In genomic region chr4:40231464-40231863, GRCh38 we compare ENCODE assay signal across 15 cellular contexts. TPM values are rescaled to one million over a fixed set of nuclear protein-coding genes. Genes with fewer than 3 reads are reported as not detected.
DNase-seq lines count a peak whose midpoint lies in the region; ATAC-seq and TF ChIP-seq lines count a peak whose summit lies in the region.
"Had no signal": no experiment of that assay in that cellular context is flagged by ENCODE, and none has a peak within 500 bp of the region (broad histone marks: within the 10 kb centered on the region; RNA-seq: fewer than 3 reads in every experiment).

No MANE protein-coding gene starts in this region.

- ATAC-seq in central memory CD8-positive, alpha-beta T cell (replicated peaks; ENCODE audit: extremely low read depth, poor library complexity, severe bottlenecking) = no peak
- no peak for ATAC-seq in stimulated activated naive B cell treated with anti-CD40 and anti-IgM and Interleukin-4, amounts not matched to agents 10 μg/mL and 1 μg/mL and 100 μg/mL, for 72 hours (replicated peaks)
- ATAC-seq in HG03175 (IDR thresholded peaks at IDR 0.05; ENCODE audit: unreplicated experiment) = no peak
- ATAC-seq in HG03342 (IDR thresholded peaks at IDR 0.05; ENCODE audit: unreplicated experiment) = no peak

- H3K27ac ChIP-seq in mammary epithelial cell (ENCODE audit: insufficient read depth, low read depth, low read length) (no peak overlapping the region), breast epithelium (no peak overlapping the region), SU-DHL-6 (ENCODE audit: low read depth, low read length) (peak overlapping the region; percentile 6; the same call in 1 of the 2 replicates), testis (no peak overlapping the region)
- H3K27ac ChIP-seq: thoracic aorta had no signal

- H3K27me3 ChIP-seq in mammary epithelial cell (ENCODE audit: insufficient read depth, low read length) (no peaks in the 10 kb centered on the region), breast epithelium (no peaks in the 10 kb centered on the region), SU-DHL-6 (ENCODE audit: low read length) (no peaks in the 10 kb centered on the region), testis (no peaks in the 10 kb centered on the region)

- dilution Hi-C loops in mammary epithelial cell (cut with HindIII; ENCODE audit: low sequenced_read_pairs) = no loop called here

- peak overlapping the region; percentile 12 for H2AFZ ChIP-seq in mammary epithelial cell (ENCODE audit: low read depth, low read length)
- no peak overlapping the region for H2AFZ ChIP-seq in SU-DHL-6 (ENCODE audit: low read depth, low read length, severe bottlenecking)

- DNase-seq in mammary epithelial cell = no peak
- no peak for DNase-seq in breast epithelium (ENCODE audit: low spot score in 2 of 2)
- DNase-seq in central memory CD8-positive, alpha-beta T cell (ENCODE audit: low spot score in 2 of 2) = no peak
- DNase-seq in stimulated activated naive B cell treated with anti-CD40 and anti-IgM and Interleukin-4, amounts not matched to agents 10 μg/mL and 1 μg/mL and 100 μg/mL, for 72 hours = no peak
- no peak for DNase-seq in testis
- DNase-seq: amygdala, DMS79, erythroblast, NCI-H1694 treated with DMSO at 0.1 percent for 48 hours, NCI-H510A treated with DMSO at 0.1 percent for 48 hours had no signal

- peaks cover 81% of the 10 kb centered on the region for H3K36me3 Mint-ChIP-seq in central memory CD8-positive, alpha-beta T cell (ENCODE audit: insufficient read depth)
- peaks cover 25 to 33% of the 10 kb centered on the region in 2 donors for H3K36me3 Mint-ChIP-seq in stimulated activated naive B cell treated with anti-CD40 and anti-IgM and Interleukin-4, amounts not matched to agents 10 μg/mL and 1 μg/mL and 100 μg/mL, for 72 hours

- H3K36me3 ChIP-seq in mammary epithelial cell (ENCODE audit: insufficient read depth, low read length) (no peaks in the 10 kb centered on the region), breast epithelium (no peaks in the 10 kb centered on the region), SU-DHL-6 (ENCODE audit: low read length) (peaks cover 30% of the 10 kb centered on the region), testis (ENCODE audit: low read depth, missing control alignments) (no peaks in the 10 kb centered on the region)
- H3K36me3 ChIP-seq: thoracic aorta had no signal

- H3F3A ChIP-seq in SU-DHL-6 (ENCODE audit: insufficient read depth) = peaks cover 28% of the 10 kb centered on the region

- no peaks in the 10 kb centered on the region for H3K4me1 ChIP-seq in mammary epithelial cell (ENCODE audit: insufficient read depth, low read length)
- H3K4me1 ChIP-seq in breast epithelium = no peaks in the 10 kb centered on the region
- H3K4me1 ChIP-seq in testis = no peaks in the 10 kb centered on the region

- H3K4me3 Mint-ChIP-seq in central memory CD8-positive, alpha-beta T cell = peak overlapping the region; percentile 78
- H3K4me3 Mint-ChIP-seq in stimulated activated naive B cell treated with anti-CD40 and anti-IgM and Interleukin-4, amounts not matched to agents 10 μg/mL and 1 μg/mL and 100 μg/mL, for 72 hours = peak overlapping the region; percentile 40 to 49

- H4K20me1 ChIP-seq in mammary epithelial cell (ENCODE audit: insufficient read depth, low read length) = no peaks in the 10 kb centered on the region
- peaks cover 27% of the 10 kb centered on the region; the same call in 1 of the 2 replicates for H4K20me1 ChIP-seq in SU-DHL-6 (ENCODE audit: low read depth, low read length)

- TF ChIP-seq POLR2A in breast epithelium (IDR thresholded peaks at IDR 0.05) (no peak), testis (IDR thresholded peaks at IDR 0.05) (no peak)

- H3K4me1 Mint-ChIP-seq in central memory CD8-positive, alpha-beta T cell = peaks cover 89% of the 10 kb centered on the region
- H3K4me1 Mint-ChIP-seq in stimulated activated naive B cell treated with anti-CD40 and anti-IgM and Interleukin-4, amounts not matched to agents 10 μg/mL and 1 μg/mL and 100 μg/mL, for 72 hours = peaks cover 48 to 87% of the 10 kb centered on the region in 2 donors

- peak overlapping the region; percentile 97 for H3K27ac Mint-ChIP-seq in central memory CD8-positive, alpha-beta T cell (ENCODE audit: low read depth)
- H3K27ac Mint-ChIP-seq in stimulated activated naive B cell treated with anti-CD40 and anti-IgM and Interleukin-4, amounts not matched to agents 10 μg/mL and 1 μg/mL and 100 μg/mL, for 72 hours = peak overlapping the region; percentile 89

- in situ Hi-C loops in mammary epithelial cell (cut with MboI; ENCODE audit: low sequenced_read_pairs in 2 of 2) = no loop called here

- no TSS peak for BruUV-seq in mammary epithelial cell (replicated peaks; lab: Mats Ljungman, UMichigan)

- no peaks in the 10 kb centered on the region for H3K9me2 ChIP-seq in SU-DHL-6 (replicated peaks; ENCODE audit: insufficient read depth, low read length)

- H3K79me2 ChIP-seq in mammary epithelial cell (ENCODE audit: insufficient read depth, low read length) (no peaks in the 10 kb centered on the region), SU-DHL-6 (ENCODE audit: insufficient read depth, low read length) (peaks cover 100% of the 10 kb centered on the region)

- H3K9me3 Mint-ChIP-seq in central memory CD8-positive, alpha-beta T cell = no peaks in the 10 kb centered on the region
- peaks cover 4 to 5% of the 10 kb centered on the region in 2 donors for H3K9me3 Mint-ChIP-seq in stimulated activated naive B cell treated with anti-CD40 and anti-IgM and Interleukin-4, amounts not matched to agents 10 μg/mL and 1 μg/mL and 100 μg/mL, for 72 hours

- no peaks in the 10 kb centered on the region for H3K9me3 ChIP-seq in mammary epithelial cell (replicated peaks; ENCODE audit: insufficient read depth, low read length)
- no peaks in the 10 kb centered on the region for H3K9me3 ChIP-seq in breast epithelium
- no peaks in the 10 kb centered on the region for H3K9me3 ChIP-seq in SU-DHL-6 (ENCODE audit: insufficient read depth, low read length)
- no peaks in the 10 kb centered on the region for H3K9me3 ChIP-seq in testis
- H3K9me3 ChIP-seq: thoracic aorta had no signal

- TF ChIP-seq CTCF in mammary epithelial cell (conservative IDR thresholded peaks at IDR 0.05 in 1 of 2, IDR thresholded peaks at IDR 0.05 in 1 of 2; ENCODE audit: extremely low read depth in 1 of 2, insufficient read depth in 1 of 2, low read depth in 1 of 2, low read length in 2 of 2) = no peak
- no peak for TF ChIP-seq CTCF in breast epithelium (IDR thresholded peaks at IDR 0.05)
- no peak for TF ChIP-seq CTCF in SU-DHL-6 (IDR thresholded peaks at IDR 0.05; ENCODE audit: insufficient read depth, low read length, poor library complexity, severe bottlenecking)
- TF ChIP-seq CTCF in testis (IDR thresholded peaks at IDR 0.05) = no peak

- no peak overlapping the region for H3K9ac ChIP-seq in mammary epithelial cell (ENCODE audit: insufficient read depth, low read length)
- H3K9ac ChIP-seq in SU-DHL-6 (ENCODE audit: low read length) = no peak overlapping the region

- H3K4me2 ChIP-seq in mammary epithelial cell (ENCODE audit: insufficient read depth, low read depth, low read length) = no peak overlapping the region
- no peak overlapping the region for H3K4me2 ChIP-seq in SU-DHL-6 (ENCODE audit: low read depth, low read length, poor library complexity, severe bottlenecking)

- no peaks in the 10 kb centered on the region for H3K27me3 Mint-ChIP-seq in central memory CD8-positive, alpha-beta T cell
- H3K27me3 Mint-ChIP-seq in stimulated activated naive B cell treated with anti-CD40 and anti-IgM and Interleukin-4, amounts not matched to agents 10 μg/mL and 1 μg/mL and 100 μg/mL, for 72 hours = no peaks in the 10 kb centered on the region

- H3K4me3 ChIP-seq in mammary epithelial cell (replicated peaks in 1 of 3; ENCODE audit: insufficient read depth in 1 of 3, low read depth in 2 of 3, low read length in 3 of 3) = no peak overlapping the region
- H3K4me3 ChIP-seq in breast epithelium = no peak overlapping the region
- H3K4me3 ChIP-seq in SU-DHL-6 (ENCODE audit: insufficient read depth, low read length, poor library complexity, severe bottlenecking) = no peak overlapping the region
- H3K4me3 ChIP-seq in testis = no peak overlapping the region
- H3K4me3 ChIP-seq: thoracic aorta had no signal

- CTCF ChIA-PET in mammary epithelial cell (lab: Charles Lee; ENCODE audit: low non-redundant PET) = no interaction called here

- 96% methylated on average over 7 of the region's 7 CpGs for WGBS in mammary epithelial cell (ENCODE audit: low coverage, missing lambda C conversion rate)
- 86 to 90% methylated on average over 7 of the region's 7 CpGs for WGBS in testis, 2 donors

- intact Hi-C loops in mammary epithelial cell (cut with micrococcal nuclease) = no loop called here
- intact Hi-C loops in breast epithelium (cut with DNase I; ENCODE audit: low total_unique reads) = no loop called here
- intact Hi-C loops in testis (cut with DNase I; ENCODE audit: low total_unique reads) = loop anchor here (10.0 kb wide), 1 partner anchor 187 kb away; no protein-coding TSS in a partner anchor

RNA-seq across cellular contexts. Expression of gene RHOH, which starts 34.6 kb away (rescaled TPM):
- total RNA-seq in mammary epithelial cell = not detected
- not detected for polyA plus RNA-seq in mammary epithelial cell
- polyA minus RNA-seq in mammary epithelial cell = not detected
- total RNA-seq in breast epithelium = 10 to 100 TPM in 1 of 3 donors, 1 to 10 TPM in 2; 5.0 to 16.4 (median 9.7) TPM
- 1 to 10 TPM in 1 of 2 donors, under 1 TPM in 1; 0.39 to 1.2 TPM for total RNA-seq in testis
- 2.5 TPM for polyA plus RNA-seq in testis (ENCODE audit: insufficient read depth, low read depth, low replicate concordance)
- total RNA-seq: kidney epithelial cell had no signal
